In genomic region chr3:50259432-50260026, GRCh38 we compare ENCODE assay signal across 1 cellular context.
TF ChIP-seq lines count a peak whose summit lies in the region.

No MANE protein-coding gene starts in this region.

TF ChIP-seq in endothelial cell of umbilical vein, 7 proteins besides CTCF, POLR2A, EP300 and RAD21:
- TF ChIP-seq EZH2 (IDR thresholded peaks at IDR 0.05; ENCODE audit: borderline replicate concordance, low read depth, low read length, severe bottlenecking) (no peak), MAX (IDR thresholded peaks at IDR 0.05; ENCODE audit: insufficient read depth, insufficient read length) (no peak), POLR2AphosphoS5 (IDR thresholded peaks at IDR 0.05; ENCODE audit: insufficient read depth, low read depth, low read length) (no peak), JUN (IDR thresholded peaks at IDR 0.05; ENCODE audit: borderline replicate concordance, insufficient read depth, insufficient read length, low read depth) (no peak), MYC (IDR thresholded peaks at IDR 0.05; ENCODE audit: low read depth, low read length) (no peak), GATA2 (IDR thresholded peaks at IDR 0.05; ENCODE audit: insufficient read depth, insufficient read length, low read depth, low read length) (no peak), FOS (IDR thresholded peaks at IDR 0.05; ENCODE audit: borderline replicate concordance, insufficient read depth, low read length) (no peak)
